Comparison of ENCODE assay signal across 9 cellular contexts in genomic region chr4:99811850-99812249, GRCh38. TPM values are rescaled to one million over a fixed set of nuclear protein-coding genes. Genes with fewer than 3 reads are reported as not detected.
DNase-seq lines count a peak whose midpoint lies in the region; ATAC-seq and TF ChIP-seq lines count a peak whose summit lies in the region.
"Had no signal": no experiment of that assay in that cellular context is flagged by ENCODE, and none has a peak within 500 bp of the region (broad histone marks: within the 10 kb centered on the region; RNA-seq: fewer than 3 reads in every experiment).

No MANE protein-coding gene starts in this region.

- 32 to 40% methylated on average over 1 of the region's 1 CpG for WGBS in tibial nerve, 2 donors

- no peaks in the 10 kb centered on the region for H3K36me3 Mint-ChIP-seq in activated T-helper 2 cell treated with anti-CD3 and anti-CD28 coated beads, Interferon-gamma antibody, Interleukin-2, Interleukin-4, amounts not matched to agents 10 μg/mL and 5 μg/mL and 100 μg/mL, durations not matched to agents 14 hours and 24 hours and 36 hours (ENCODE audit: low read depth)
- H3K36me3 Mint-ChIP-seq: brain had no signal

- TF ChIP-seq CTCF in left lung (IDR thresholded peaks at IDR 0.05) = peak; percentile 28 to 54
- TF ChIP-seq CTCF in tibial nerve (IDR thresholded peaks at IDR 0.05) = peak in 3 of 5 experiments; percentile 32 to 50 (median 35)

- ATAC-seq in left lung = peak; percentile 18
- no peak for ATAC-seq in GM21447 (IDR thresholded peaks at IDR 0.05; ENCODE audit: unreplicated experiment)
- no peak for ATAC-seq in GM19467 (IDR thresholded peaks at IDR 0.05; ENCODE audit: unreplicated experiment)

- H3K4me3 Mint-ChIP-seq in activated T-helper 2 cell treated with anti-CD3 and anti-CD28 coated beads, Interferon-gamma antibody, Interleukin-2, Interleukin-4, amounts not matched to agents 10 μg/mL and 5 μg/mL and 100 μg/mL, durations not matched to agents 14 hours and 24 hours and 36 hours (ENCODE audit: low read depth) = no peak overlapping the region
- H3K4me3 Mint-ChIP-seq: brain had no signal

- H3K27me3 Mint-ChIP-seq in activated T-helper 2 cell treated with anti-CD3 and anti-CD28 coated beads, Interferon-gamma antibody, Interleukin-2, Interleukin-4, amounts not matched to agents 10 μg/mL and 5 μg/mL and 100 μg/mL, durations not matched to agents 14 hours and 24 hours and 36 hours (ENCODE audit: low read depth) = peaks cover 4% of the 10 kb centered on the region

- H3K27ac ChIP-seq in left lung (no peak overlapping the region), tibial nerve (no peak overlapping the region)

- H3K9me3 ChIP-seq in left lung (no peaks in the 10 kb centered on the region), tibial nerve (no peaks in the 10 kb centered on the region)

- H3K4me3 ChIP-seq in left lung (no peak overlapping the region), tibial nerve (no peak overlapping the region)

- peaks cover 43% of the 10 kb centered on the region for H3K4me1 Mint-ChIP-seq in activated T-helper 2 cell treated with anti-CD3 and anti-CD28 coated beads, Interferon-gamma antibody, Interleukin-2, Interleukin-4, amounts not matched to agents 10 μg/mL and 5 μg/mL and 100 μg/mL, durations not matched to agents 14 hours and 24 hours and 36 hours (ENCODE audit: low read depth)

- intact Hi-C loops in activated T-helper 2 cell treated with anti-CD3 and anti-CD28 coated beads, Interferon-gamma antibody, Interleukin-2, Interleukin-4, amounts not matched to agents 10 μg/mL and 5 μg/mL and 100 μg/mL, durations not matched to agents 14 hours and 24 hours and 36 hours (cut with micrococcal nuclease) = loop anchor here (1.0 to 10.0 kb wide), 3 partner anchors 73 to 1713 kb away; no protein-coding TSS in a partner anchor
- intact Hi-C loops in left lung (cut with DNase I) = loop anchor here in 1 of 2 donors (10.0 kb wide), 1 partner anchor 133 kb away; the partner anchor contains the start of gene DNAJB14

- H3K27me3 ChIP-seq in left lung (no peaks in the 10 kb centered on the region), tibial nerve (no peaks in the 10 kb centered on the region)

- H3K27ac Mint-ChIP-seq in activated T-helper 2 cell treated with anti-CD3 and anti-CD28 coated beads, Interferon-gamma antibody, Interleukin-2, Interleukin-4, amounts not matched to agents 10 μg/mL and 5 μg/mL and 100 μg/mL, durations not matched to agents 14 hours and 24 hours and 36 hours = no peak overlapping the region

- peak; percentile 31 for DNase-seq in activated naive CD4-positive, alpha-beta T cell treated with Interleukin-2 at 50 U/mL for 16 hours
- DNase-seq in activated naive CD4-positive, alpha-beta T cell (lab: John Stamatoyannopoulos, UW) = no peak
- DNase-seq in NOMO-1 treated with DMSO at 0.1 percent for 48 hours (lab: John Stamatoyannopoulos, UW; ENCODE audit: unreplicated experiment) (peak; percentile 80), left lung (no peak), tibial nerve (ENCODE audit: low spot score in 2 of 2) (peak in 1 of 2 donors; percentile 49)
- peak; percentile 21 for DNase-seq in activated T-helper 2 cell treated with anti-CD3 and anti-CD28 coated beads, Interferon-gamma antibody, Interleukin-2, Interleukin-4, amounts not matched to agents 10 μg/mL and 5 μg/mL and 100 μg/mL, durations not matched to agents 14 hours and 24 hours and 36 hours (ENCODE audit: low spot score)

- H3K36me3 ChIP-seq in left lung = no peaks in the 10 kb centered on the region
- no peaks in the 10 kb centered on the region for H3K36me3 ChIP-seq in tibial nerve

- peaks cover 0 to 17% of the 10 kb centered on the region in 2 donors for H3K4me1 ChIP-seq in left lung
- H3K4me1 ChIP-seq in tibial nerve = no peaks in the 10 kb centered on the region

- TF ChIP-seq POLR2A in tibial nerve (IDR thresholded peaks at IDR 0.05) = no peak

- no peaks in the 10 kb centered on the region for H3K9me3 Mint-ChIP-seq in activated T-helper 2 cell treated with anti-CD3 and anti-CD28 coated beads, Interferon-gamma antibody, Interleukin-2, Interleukin-4, amounts not matched to agents 10 μg/mL and 5 μg/mL and 100 μg/mL, durations not matched to agents 14 hours and 24 hours and 36 hours
- H3K9me3 Mint-ChIP-seq: brain had no signal

- no peak for TF ChIP-seq EP300 in tibial nerve (IDR thresholded peaks at IDR 0.05)

RNA-seq across cellular contexts. Expression of gene DAPP1, which starts 4.8 kb away (rescaled TPM):
- 21.4 and 23.6 TPM in 2 replicates for total RNA-seq in activated T-helper 2 cell treated with anti-CD3 and anti-CD28 coated beads, Interferon-gamma antibody, Interleukin-2, Interleukin-4, amounts not matched to agents 10 μg/mL and 5 μg/mL and 100 μg/mL, durations not matched to agents 14 hours and 24 hours and 36 hours
- total RNA-seq in left lung (10 to 100 TPM in 1 of 2 donors, 1 to 10 TPM in 1; 4.1 to 11.9 TPM), tibial nerve (1 to 10 TPM in 3 of 4 donors, under 1 TPM in 1; 0.42 to 4.2 (median 1.2) TPM)

Comparison
In these comparisons a context has a peak if more than half of its experiments do, and no peak if none do; other contexts are left out.
1. DNase-seq: peak in activated naive CD4-positive, alpha-beta T cell treated with Interleukin-2 at 50 U/mL for 16 hours (single experiment), NOMO-1 treated with DMSO at 0.1 percent for 48 hours (single experiment) and activated T-helper 2 cell treated with anti-CD3 and anti-CD28 coated beads, Interferon-gamma antibody, Interleukin-2, Interleukin-4, amounts not matched to agents 10 μg/mL and 5 μg/mL and 100 μg/mL, durations not matched to agents 14 hours and 24 hours and 36 hours (single experiment); none in activated naive CD4-positive, alpha-beta T cell (0 of 4) and left lung (0 of 2).